1 cellular context compared by ENCODE assay signal in the genomic region with DNA sequence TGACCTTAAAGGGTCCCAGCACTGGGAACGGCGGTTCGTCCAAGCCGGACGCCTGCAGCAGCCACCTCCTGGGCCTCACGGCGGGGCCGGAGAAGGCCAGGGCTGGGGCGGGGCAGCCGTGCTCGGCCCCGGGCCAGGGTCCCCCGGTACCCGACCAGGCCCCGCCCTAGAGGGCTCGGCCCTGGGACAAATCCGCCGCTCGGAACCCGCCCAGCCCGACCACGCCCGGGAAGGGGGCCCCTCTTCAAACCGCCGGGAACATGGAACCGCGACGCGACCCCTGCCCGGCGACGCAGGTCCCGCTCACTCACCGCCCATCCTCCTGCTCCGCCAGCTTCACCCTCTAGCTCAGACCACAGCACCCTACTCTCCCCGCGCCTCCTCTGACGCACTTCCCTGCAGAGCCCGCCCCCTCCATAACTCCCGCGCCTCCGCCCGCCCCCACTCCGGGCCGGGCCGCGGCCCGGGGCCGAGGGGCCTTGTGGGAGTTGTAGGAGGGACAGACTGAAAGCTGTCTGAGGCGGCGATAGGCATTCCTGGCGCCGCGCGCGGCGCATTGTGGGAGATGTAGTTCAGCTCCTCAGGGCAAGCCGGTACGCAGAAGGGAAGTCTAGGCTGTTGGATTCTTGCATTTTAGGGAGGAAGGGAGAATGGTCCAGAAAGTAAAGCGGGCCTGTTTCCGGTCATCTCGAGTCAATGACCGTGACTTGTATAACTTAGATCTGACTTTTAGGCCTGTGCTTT.
TF ChIP-seq lines count a peak whose summit lies in the region.

A gene (minus strand): TSS at position 365 of the 744 bp plus-strand sequence. CDS start 1,478 bp downstream, outside the sequence.

TF ChIP-seq in HepG2, 621 proteins besides CTCF, POLR2A, EP300 and RAD21 (continued from another document and continues in another):
- TF ChIP-seq, protein P1, sequence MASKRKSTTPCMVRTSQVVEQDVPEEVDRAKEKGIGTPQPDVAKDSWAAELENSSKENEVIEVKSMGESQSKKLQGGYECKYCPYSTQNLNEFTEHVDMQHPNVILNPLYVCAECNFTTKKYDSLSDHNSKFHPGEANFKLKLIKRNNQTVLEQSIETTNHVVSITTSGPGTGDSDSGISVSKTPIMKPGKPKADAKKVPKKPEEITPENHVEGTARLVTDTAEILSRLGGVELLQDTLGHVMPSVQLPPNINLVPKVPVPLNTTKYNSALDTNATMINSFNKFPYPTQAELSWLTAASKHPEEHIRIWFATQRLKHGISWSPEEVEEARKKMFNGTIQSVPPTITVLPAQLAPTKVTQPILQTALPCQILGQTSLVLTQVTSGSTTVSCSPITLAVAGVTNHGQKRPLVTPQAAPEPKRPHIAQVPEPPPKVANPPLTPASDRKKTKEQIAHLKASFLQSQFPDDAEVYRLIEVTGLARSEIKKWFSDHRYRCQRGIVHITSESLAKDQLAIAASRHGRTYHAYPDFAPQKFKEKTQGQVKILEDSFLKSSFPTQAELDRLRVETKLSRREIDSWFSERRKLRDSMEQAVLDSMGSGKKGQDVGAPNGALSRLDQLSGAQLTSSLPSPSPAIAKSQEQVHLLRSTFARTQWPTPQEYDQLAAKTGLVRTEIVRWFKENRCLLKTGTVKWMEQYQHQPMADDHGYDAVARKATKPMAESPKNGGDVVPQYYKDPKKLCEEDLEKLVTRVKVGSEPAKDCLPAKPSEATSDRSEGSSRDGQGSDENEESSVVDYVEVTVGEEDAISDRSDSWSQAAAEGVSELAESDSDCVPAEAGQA (IDR thresholded peaks at IDR 0.05; ENCODE audit: low read depth): no peak
- TF ChIP-seq, protein P1 (CRISPR knock-in tag; IDR thresholded peaks at IDR 0.05; ENCODE audit: borderline replicate concordance): no peak
- TF ChIP-seq PPARG (CRISPR knock-in tag; conservative IDR thresholded peaks at IDR 0.05) (no peak), ZNF879 (CRISPR knock-in tag; IDR thresholded peaks at IDR 0.05) (no peak), TAF1 (CRISPR knock-in tag; IDR thresholded peaks at IDR 0.05) (peak; percentile 74; the same call in 1 of the 2 replicates), SMAD9 (CRISPR knock-in tag; IDR thresholded peaks at IDR 0.05) (no peak), AGO1 (IDR thresholded peaks at IDR 0.05; ENCODE audit: low read depth, low read length, poor library complexity, severe bottlenecking) (peak; percentile 33), ZNF20 (CRISPR knock-in tag; IDR thresholded peaks at IDR 0.05) (no peak), ZNF569 (CRISPR knock-in tag; IDR thresholded peaks at IDR 0.05; ENCODE audit: borderline replicate concordance) (no peak), SMC3 (IDR thresholded peaks at IDR 0.05; ENCODE audit: low read length) (no peak), KLF9 (CRISPR knock-in tag; IDR thresholded peaks at IDR 0.05; ENCODE audit: low read depth) (no peak), AHR (CRISPR knock-in tag; IDR thresholded peaks at IDR 0.05) (peak; percentile 20; the same call in 1 of the 2 replicates), TBX3 (IDR thresholded peaks at IDR 0.05; ENCODE audit: borderline replicate concordance) (no peak), HIVEP1 (CRISPR knock-in tag; IDR thresholded peaks at IDR 0.05) (no peak), HDAC2 (CRISPR knock-in tag; IDR thresholded peaks at IDR 0.05) (peak; percentile 23; the same call in 1 of the 2 replicates), KLF11 (CRISPR knock-in tag; IDR thresholded peaks at IDR 0.05) (no peak), ZNF121 (CRISPR knock-in tag; IDR thresholded peaks at IDR 0.05) (peak; percentile 64), PHF5A (CRISPR knock-in tag; IDR thresholded peaks at IDR 0.05; ENCODE audit: low read depth, unreplicated experiment) (no peak), GPN1 (CRISPR knock-in tag; IDR thresholded peaks at IDR 0.05; ENCODE audit: borderline replicate concordance) (peak; percentile 49; the same call in 1 of the 2 replicates), SAFB2 (CRISPR knock-in tag; IDR thresholded peaks at IDR 0.05; ENCODE audit: borderline replicate concordance, low read depth) (no peak), NAIF1 (CRISPR knock-in tag; IDR thresholded peaks at IDR 0.05; ENCODE audit: borderline replicate concordance) (no peak), TEAD2 (CRISPR knock-in tag; IDR thresholded peaks at IDR 0.05) (no peak), ZNF598 (CRISPR knock-in tag; IDR thresholded peaks at IDR 0.05; ENCODE audit: borderline replicate concordance) (no peak)
- TF ChIP-seq, protein P2, sequence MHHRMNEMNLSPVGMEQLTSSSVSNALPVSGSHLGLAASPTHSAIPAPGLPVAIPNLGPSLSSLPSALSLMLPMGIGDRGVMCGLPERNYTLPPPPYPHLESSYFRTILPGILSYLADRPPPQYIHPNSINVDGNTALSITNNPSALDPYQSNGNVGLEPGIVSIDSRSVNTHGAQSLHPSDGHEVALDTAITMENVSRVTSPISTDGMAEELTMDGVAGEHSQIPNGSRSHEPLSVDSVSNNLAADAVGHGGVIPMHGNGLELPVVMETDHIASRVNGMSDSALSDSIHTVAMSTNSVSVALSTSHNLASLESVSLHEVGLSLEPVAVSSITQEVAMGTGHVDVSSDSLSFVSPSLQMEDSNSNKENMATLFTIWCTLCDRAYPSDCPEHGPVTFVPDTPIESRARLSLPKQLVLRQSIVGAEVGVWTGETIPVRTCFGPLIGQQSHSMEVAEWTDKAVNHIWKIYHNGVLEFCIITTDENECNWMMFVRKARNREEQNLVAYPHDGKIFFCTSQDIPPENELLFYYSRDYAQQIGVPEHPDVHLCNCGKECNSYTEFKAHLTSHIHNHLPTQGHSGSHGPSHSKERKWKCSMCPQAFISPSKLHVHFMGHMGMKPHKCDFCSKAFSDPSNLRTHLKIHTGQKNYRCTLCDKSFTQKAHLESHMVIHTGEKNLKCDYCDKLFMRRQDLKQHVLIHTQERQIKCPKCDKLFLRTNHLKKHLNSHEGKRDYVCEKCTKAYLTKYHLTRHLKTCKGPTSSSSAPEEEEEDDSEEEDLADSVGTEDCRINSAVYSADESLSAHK (CRISPR knock-in tag; IDR thresholded peaks at IDR 0.05; ENCODE audit: borderline replicate concordance): no peak
- TF ChIP-seq, protein P3, sequence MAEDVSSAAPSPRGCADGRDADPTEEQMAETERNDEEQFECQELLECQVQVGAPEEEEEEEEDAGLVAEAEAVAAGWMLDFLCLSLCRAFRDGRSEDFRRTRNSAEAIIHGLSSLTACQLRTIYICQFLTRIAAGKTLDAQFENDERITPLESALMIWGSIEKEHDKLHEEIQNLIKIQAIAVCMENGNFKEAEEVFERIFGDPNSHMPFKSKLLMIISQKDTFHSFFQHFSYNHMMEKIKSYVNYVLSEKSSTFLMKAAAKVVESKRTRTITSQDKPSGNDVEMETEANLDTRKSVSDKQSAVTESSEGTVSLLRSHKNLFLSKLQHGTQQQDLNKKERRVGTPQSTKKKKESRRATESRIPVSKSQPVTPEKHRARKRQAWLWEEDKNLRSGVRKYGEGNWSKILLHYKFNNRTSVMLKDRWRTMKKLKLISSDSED (CRISPR knock-in tag; IDR thresholded peaks at IDR 0.05): no peak
- TF ChIP-seq, protein P4, sequence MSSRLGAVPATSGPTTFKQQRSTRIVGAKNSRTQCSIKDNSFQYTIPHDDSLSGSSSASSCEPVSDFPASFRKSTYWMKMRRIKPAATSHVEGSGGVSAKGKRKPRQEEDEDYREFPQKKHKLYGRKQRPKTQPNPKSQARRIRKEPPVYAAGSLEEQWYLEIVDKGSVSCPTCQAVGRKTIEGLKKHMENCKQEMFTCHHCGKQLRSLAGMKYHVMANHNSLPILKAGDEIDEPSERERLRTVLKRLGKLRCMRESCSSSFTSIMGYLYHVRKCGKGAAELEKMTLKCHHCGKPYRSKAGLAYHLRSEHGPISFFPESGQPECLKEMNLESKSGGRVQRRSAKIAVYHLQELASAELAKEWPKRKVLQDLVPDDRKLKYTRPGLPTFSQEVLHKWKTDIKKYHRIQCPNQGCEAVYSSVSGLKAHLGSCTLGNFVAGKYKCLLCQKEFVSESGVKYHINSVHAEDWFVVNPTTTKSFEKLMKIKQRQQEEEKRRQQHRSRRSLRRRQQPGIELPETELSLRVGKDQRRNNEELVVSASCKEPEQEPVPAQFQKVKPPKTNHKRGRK (CRISPR knock-in tag; IDR thresholded peaks at IDR 0.05): no peak
- TF ChIP-seq, protein P5, sequence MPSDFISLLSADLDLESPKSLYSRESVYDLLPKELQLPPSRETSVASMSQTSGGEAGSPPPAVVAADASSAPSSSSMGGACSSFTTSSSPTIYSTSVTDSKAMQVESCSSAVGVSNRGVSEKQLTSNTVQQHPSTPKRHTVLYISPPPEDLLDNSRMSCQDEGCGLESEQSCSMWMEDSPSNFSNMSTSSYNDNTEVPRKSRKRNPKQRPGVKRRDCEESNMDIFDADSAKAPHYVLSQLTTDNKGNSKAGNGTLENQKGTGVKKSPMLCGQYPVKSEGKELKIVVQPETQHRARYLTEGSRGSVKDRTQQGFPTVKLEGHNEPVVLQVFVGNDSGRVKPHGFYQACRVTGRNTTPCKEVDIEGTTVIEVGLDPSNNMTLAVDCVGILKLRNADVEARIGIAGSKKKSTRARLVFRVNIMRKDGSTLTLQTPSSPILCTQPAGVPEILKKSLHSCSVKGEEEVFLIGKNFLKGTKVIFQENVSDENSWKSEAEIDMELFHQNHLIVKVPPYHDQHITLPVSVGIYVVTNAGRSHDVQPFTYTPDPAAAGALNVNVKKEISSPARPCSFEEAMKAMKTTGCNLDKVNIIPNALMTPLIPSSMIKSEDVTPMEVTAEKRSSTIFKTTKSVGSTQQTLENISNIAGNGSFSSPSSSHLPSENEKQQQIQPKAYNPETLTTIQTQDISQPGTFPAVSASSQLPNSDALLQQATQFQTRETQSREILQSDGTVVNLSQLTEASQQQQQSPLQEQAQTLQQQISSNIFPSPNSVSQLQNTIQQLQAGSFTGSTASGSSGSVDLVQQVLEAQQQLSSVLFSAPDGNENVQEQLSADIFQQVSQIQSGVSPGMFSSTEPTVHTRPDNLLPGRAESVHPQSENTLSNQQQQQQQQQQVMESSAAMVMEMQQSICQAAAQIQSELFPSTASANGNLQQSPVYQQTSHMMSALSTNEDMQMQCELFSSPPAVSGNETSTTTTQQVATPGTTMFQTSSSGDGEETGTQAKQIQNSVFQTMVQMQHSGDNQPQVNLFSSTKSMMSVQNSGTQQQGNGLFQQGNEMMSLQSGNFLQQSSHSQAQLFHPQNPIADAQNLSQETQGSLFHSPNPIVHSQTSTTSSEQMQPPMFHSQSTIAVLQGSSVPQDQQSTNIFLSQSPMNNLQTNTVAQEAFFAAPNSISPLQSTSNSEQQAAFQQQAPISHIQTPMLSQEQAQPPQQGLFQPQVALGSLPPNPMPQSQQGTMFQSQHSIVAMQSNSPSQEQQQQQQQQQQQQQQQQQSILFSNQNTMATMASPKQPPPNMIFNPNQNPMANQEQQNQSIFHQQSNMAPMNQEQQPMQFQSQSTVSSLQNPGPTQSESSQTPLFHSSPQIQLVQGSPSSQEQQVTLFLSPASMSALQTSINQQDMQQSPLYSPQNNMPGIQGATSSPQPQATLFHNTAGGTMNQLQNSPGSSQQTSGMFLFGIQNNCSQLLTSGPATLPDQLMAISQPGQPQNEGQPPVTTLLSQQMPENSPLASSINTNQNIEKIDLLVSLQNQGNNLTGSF (CRISPR knock-in tag; IDR thresholded peaks at IDR 0.05): no peak
- TF ChIP-seq, protein P6, sequence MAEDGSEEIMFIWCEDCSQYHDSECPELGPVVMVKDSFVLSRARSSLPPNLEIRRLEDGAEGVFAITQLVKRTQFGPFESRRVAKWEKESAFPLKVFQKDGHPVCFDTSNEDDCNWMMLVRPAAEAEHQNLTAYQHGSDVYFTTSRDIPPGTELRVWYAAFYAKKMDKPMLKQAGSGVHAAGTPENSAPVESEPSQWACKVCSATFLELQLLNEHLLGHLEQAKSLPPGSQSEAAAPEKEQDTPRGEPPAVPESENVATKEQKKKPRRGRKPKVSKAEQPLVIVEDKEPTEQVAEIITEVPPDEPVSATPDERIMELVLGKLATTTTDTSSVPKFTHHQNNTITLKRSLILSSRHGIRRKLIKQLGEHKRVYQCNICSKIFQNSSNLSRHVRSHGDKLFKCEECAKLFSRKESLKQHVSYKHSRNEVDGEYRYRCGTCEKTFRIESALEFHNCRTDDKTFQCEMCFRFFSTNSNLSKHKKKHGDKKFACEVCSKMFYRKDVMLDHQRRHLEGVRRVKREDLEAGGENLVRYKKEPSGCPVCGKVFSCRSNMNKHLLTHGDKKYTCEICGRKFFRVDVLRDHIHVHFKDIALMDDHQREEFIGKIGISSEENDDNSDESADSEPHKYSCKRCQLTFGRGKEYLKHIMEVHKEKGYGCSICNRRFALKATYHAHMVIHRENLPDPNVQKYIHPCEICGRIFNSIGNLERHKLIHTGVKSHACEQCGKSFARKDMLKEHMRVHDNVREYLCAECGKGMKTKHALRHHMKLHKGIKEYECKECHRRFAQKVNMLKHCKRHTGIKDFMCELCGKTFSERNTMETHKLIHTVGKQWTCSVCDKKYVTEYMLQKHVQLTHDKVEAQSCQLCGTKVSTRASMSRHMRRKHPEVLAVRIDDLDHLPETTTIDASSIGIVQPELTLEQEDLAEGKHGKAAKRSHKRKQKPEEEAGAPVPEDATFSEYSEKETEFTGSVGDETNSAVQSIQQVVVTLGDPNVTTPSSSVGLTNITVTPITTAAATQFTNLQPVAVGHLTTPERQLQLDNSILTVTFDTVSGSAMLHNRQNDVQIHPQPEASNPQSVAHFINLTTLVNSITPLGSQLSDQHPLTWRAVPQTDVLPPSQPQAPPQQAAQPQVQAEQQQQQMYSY (CRISPR knock-in tag; IDR thresholded peaks at IDR 0.05): no peak
- TF ChIP-seq, protein P7, sequence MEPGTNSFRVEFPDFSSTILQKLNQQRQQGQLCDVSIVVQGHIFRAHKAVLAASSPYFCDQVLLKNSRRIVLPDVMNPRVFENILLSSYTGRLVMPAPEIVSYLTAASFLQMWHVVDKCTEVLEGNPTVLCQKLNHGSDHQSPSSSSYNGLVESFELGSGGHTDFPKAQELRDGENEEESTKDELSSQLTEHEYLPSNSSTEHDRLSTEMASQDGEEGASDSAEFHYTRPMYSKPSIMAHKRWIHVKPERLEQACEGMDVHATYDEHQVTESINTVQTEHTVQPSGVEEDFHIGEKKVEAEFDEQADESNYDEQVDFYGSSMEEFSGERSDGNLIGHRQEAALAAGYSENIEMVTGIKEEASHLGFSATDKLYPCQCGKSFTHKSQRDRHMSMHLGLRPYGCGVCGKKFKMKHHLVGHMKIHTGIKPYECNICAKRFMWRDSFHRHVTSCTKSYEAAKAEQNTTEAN (CRISPR knock-in tag; conservative IDR thresholded peaks at IDR 0.05): no peak
- TF ChIP-seq, protein P8, sequence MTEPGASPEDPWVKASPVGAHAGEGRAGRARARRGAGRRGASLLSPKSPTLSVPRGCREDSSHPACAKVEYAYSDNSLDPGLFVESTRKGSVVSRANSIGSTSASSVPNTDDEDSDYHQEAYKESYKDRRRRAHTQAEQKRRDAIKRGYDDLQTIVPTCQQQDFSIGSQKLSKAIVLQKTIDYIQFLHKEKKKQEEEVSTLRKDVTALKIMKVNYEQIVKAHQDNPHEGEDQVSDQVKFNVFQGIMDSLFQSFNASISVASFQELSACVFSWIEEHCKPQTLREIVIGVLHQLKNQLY (CRISPR knock-in tag; IDR thresholded peaks at IDR 0.05): no peak
